8 cellular contexts compared by ENCODE assay signal in genomic region chr2:86199834-86200177, GRCh38. TPM values are rescaled to one million over a fixed set of nuclear protein-coding genes. Genes with fewer than 3 reads are reported as not detected.
A peak's percentile ranks its signal among the peaks of the same experiment; 100 is the strongest.
DNase-seq lines count a peak whose midpoint lies in the region; ATAC-seq and TF ChIP-seq lines count a peak whose summit lies in the region.

No MANE protein-coding gene starts in this region.

- peaks cover 47% of the 10 kb centered on the region for H3K79me2 ChIP-seq in KMS-11 (ENCODE audit: insufficient read depth, low read depth)

- H3K4me3 ChIP-seq in AG10803 (ENCODE audit: low read length) (peak overlapping the region; percentile 93), KMS-11 (IDR thresholded peaks at IDR 0.05; ENCODE audit: insufficient read depth, low read depth, low read length) (peak overlapping the region; percentile 90), colonic mucosa (peak overlapping the region; percentile 77)
- H3K4me3 ChIP-seq in naive thymus-derived CD4-positive, alpha-beta T cell (ENCODE audit: low read length), result peak overlapping the region; percentile 95

- H3K9ac ChIP-seq in KMS-11 (peak overlapping the region; percentile 65), colonic mucosa (ENCODE audit: low read depth in 2 of 2, low read length in 2 of 2) (peak overlapping the region; percentile 78 to 94)

- no peaks in the 10 kb centered on the region for H3K36me3 ChIP-seq in KMS-11 (ENCODE audit: insufficient read depth)
- H3K36me3 ChIP-seq in colonic mucosa, result no peaks in the 10 kb centered on the region
- peaks cover 0 to 4% (median 0%) of the 10 kb centered on the region in 3 experiments for H3K36me3 ChIP-seq in naive thymus-derived CD4-positive, alpha-beta T cell (ENCODE audit: control insufficient read depth in 2 of 3, insufficient read depth in 3 of 3, low read length in 3 of 3)

- H3K4me1 Mint-ChIP-seq in naive thymus-derived CD4-positive, alpha-beta T cell, result peaks cover 28 to 65% (median 52%) of the 10 kb centered on the region in 7 donors

- intact Hi-C loops in colonic mucosa (cut with DNase I), result no loop called here
- intact Hi-C loops in naive thymus-derived CD4-positive, alpha-beta T cell (cut with micrococcal nuclease), result loop anchor here (1.0 to 10.0 kb wide), 10 partner anchors 94 to 1815 kb away; partner anchors contain the start of genes C2orf68 (in 1 of the 2), CAPG (in 1 of the 2), CHMP3 (in 1 of the 2) and KDM3A (in 1 of the 2)

- no peaks in the 10 kb centered on the region for H3K9me3 ChIP-seq in colonic mucosa
- H3K9me3 ChIP-seq in naive thymus-derived CD4-positive, alpha-beta T cell (ENCODE audit: control insufficient read depth in 2 of 3, low read length in 3 of 3), result no peaks in the 10 kb centered on the region

- no peaks in the 10 kb centered on the region for H3K9me3 Mint-ChIP-seq in naive thymus-derived CD4-positive, alpha-beta T cell

- H3K4me1 ChIP-seq in KMS-11 (ENCODE audit: low read depth, poor library complexity, severe bottlenecking) (peaks cover 32% of the 10 kb centered on the region), colonic mucosa (peaks cover 15% of the 10 kb centered on the region)
- peaks cover 5 to 7% of the 10 kb centered on the region in 2 donors for H3K4me1 ChIP-seq in naive thymus-derived CD4-positive, alpha-beta T cell (ENCODE audit: control insufficient read depth in 2 of 2, insufficient read depth in 2 of 2, low read length in 2 of 2)

- H3K27me3 ChIP-seq in KMS-11 (ENCODE audit: insufficient read depth, low read depth), result no peaks in the 10 kb centered on the region
- H3K27me3 ChIP-seq in colonic mucosa, result no peaks in the 10 kb centered on the region
- no peaks in the 10 kb centered on the region for H3K27me3 ChIP-seq in naive thymus-derived CD4-positive, alpha-beta T cell (ENCODE audit: control insufficient read depth in 2 of 2, insufficient read depth in 2 of 2, low read length in 2 of 2)

- ATAC-seq in naive thymus-derived CD4-positive, alpha-beta T cell, result no peak
- ATAC-seq in HG02840 (IDR thresholded peaks at IDR 0.05; ENCODE audit: low FRiP score, unreplicated experiment) (no peak), GM19351 (IDR thresholded peaks at IDR 0.05; ENCODE audit: unreplicated experiment) (no peak)

- peak overlapping the region; percentile 85 for H2AFZ ChIP-seq in KMS-11 (ENCODE audit: low read depth)

- peak overlapping the region; percentile 71 for H3K4me2 ChIP-seq in KMS-11

- H3K36me3 Mint-ChIP-seq in naive thymus-derived CD4-positive, alpha-beta T cell, result peaks cover 0 to 7% (median 4%) of the 10 kb centered on the region in 5 donors

- POLR2A ChIA-PET in naive thymus-derived CD4-positive, alpha-beta T cell (lab: Charles Lee), result interaction anchor here (0.6 to 3.1 kb wide), 7 partner anchors 14 to 813 kb away, joined by 3 to 17 read pairs (median 3); partner anchors contain the start of genes KDM3A, POLR1A, PTCD3 and TMEM150A

- DNase-seq in AG10803 (ENCODE audit: low read depth) (no peak), colonic mucosa (no peak), NOMO-1 treated with DMSO at 0.1 percent for 48 hours (lab: John Stamatoyannopoulos, UW; ENCODE audit: unreplicated experiment) (no peak)
- DNase-seq in naive thymus-derived CD4-positive, alpha-beta T cell, result peak in 2 of 9 donors; percentile 8 to 9
- DNase-seq in activated CD8-positive, alpha-beta memory T cell treated with anti-CD3 and anti-CD28 coated beads for 24 hours, result no peak

- CTCF ChIA-PET in naive thymus-derived CD4-positive, alpha-beta T cell (lab: Charles Lee), result interaction anchor here (0.6 kb wide), 1 partner anchor 92 kb away, joined by 8 read pairs; no protein-coding TSS in a partner anchor

- TF ChIP-seq CTCF in AG10803 (conservative IDR thresholded peaks at IDR 0.05; ENCODE audit: low read length) (no peak), KMS-11 (conservative IDR thresholded peaks at IDR 0.05; ENCODE audit: low read depth, low read length) (no peak), colonic mucosa (IDR thresholded peaks at IDR 0.05) (no peak)

- peak overlapping the region; percentile 85 to 100 (median 95) for H3K27ac Mint-ChIP-seq in naive thymus-derived CD4-positive, alpha-beta T cell

- H3K27ac ChIP-seq in KMS-11 (peak overlapping the region; percentile 67; the same call in 1 of the 2 replicates), colonic mucosa (peak overlapping the region; percentile 74)
- peak overlapping the region; percentile 79 for H3K27ac ChIP-seq in naive thymus-derived CD4-positive, alpha-beta T cell (ENCODE audit: low read depth, low read length)

- H3K27me3 Mint-ChIP-seq in naive thymus-derived CD4-positive, alpha-beta T cell, result no peaks in the 10 kb centered on the region

- no peaks in the 10 kb centered on the region for H4K20me1 ChIP-seq in KMS-11 (ENCODE audit: insufficient read depth)

- H3K4me3 Mint-ChIP-seq in naive thymus-derived CD4-positive, alpha-beta T cell, result peak overlapping the region; percentile 92 to 100 (median 96)

RNA-seq across cellular contexts. Expression of gene MRPL35, which starts 0.5 kb away (rescaled TPM):
- total RNA-seq in colonic mucosa, result 10 to 100 TPM; 88.1 to 88.9 TPM
- total RNA-seq in naive thymus-derived CD4-positive, alpha-beta T cell, result 10 to 100 TPM in 4 of 5 experiments, 1 to 10 TPM in 1; 9.7 to 49.2 (median 26.5) TPM
- polyA plus RNA-seq in naive thymus-derived CD4-positive, alpha-beta T cell, result 10 to 100 TPM; 29.0 to 38.2 TPM

RNA-seq across cellular contexts. Expression of gene IMMT, which starts 4.5 kb away (rescaled TPM):
- total RNA-seq in colonic mucosa, result 100 to 1,000 TPM; 125 to 127 TPM
- 100 to 1,000 TPM in 1 of 5 experiments, 10 to 100 TPM in 4; 59.2 to 164 (median 77.0) TPM for total RNA-seq in naive thymus-derived CD4-positive, alpha-beta T cell
- polyA plus RNA-seq in naive thymus-derived CD4-positive, alpha-beta T cell, result 10 to 100 TPM; 66.7 to 95.5 TPM
